1 cellular context compared by ENCODE assay signal in the genomic region with DNA sequence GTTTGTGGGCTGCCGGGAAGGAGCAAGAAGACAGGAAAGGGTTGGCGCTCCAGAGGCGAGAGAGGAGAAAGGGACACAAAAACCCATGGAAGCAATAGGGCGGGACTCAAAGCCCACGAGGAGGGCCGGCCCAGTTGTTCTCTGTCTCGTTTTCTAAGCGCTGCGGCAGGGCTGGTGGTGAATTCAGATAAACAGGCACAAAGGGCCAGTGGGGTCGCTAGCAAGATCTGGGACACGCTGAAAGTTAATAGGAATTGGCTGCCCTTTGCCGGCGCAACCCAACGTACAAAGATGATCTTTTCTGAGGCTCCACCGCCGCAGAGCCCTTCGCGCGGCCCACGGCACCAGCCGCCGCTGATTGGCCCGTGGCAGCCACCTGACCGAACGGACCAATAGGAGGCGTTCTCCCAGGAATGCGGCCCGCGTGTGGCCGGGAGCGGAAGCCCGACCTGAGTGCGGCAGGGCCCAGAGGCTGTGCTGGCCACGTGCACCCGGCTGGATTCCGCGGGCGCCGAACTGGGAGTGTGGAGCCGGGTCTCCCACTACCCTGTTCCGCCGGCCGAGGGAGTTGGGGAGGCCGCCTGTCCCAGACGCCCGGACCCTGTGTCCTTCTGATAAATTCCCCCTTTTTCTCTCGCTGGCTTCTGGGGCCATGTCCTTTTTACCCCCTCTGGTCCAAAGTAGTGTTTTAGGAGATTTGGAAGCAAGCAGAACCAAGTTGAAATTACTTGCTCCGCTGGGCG.
TF ChIP-seq lines count a peak whose summit lies in the region.

No MANE protein-coding gene starts in this region.

TF ChIP-seq in K562, 482 proteins besides CTCF, POLR2A, EP300 and RAD21 (continued from another document and continues in another):
- TF ChIP-seq, protein P1, sequence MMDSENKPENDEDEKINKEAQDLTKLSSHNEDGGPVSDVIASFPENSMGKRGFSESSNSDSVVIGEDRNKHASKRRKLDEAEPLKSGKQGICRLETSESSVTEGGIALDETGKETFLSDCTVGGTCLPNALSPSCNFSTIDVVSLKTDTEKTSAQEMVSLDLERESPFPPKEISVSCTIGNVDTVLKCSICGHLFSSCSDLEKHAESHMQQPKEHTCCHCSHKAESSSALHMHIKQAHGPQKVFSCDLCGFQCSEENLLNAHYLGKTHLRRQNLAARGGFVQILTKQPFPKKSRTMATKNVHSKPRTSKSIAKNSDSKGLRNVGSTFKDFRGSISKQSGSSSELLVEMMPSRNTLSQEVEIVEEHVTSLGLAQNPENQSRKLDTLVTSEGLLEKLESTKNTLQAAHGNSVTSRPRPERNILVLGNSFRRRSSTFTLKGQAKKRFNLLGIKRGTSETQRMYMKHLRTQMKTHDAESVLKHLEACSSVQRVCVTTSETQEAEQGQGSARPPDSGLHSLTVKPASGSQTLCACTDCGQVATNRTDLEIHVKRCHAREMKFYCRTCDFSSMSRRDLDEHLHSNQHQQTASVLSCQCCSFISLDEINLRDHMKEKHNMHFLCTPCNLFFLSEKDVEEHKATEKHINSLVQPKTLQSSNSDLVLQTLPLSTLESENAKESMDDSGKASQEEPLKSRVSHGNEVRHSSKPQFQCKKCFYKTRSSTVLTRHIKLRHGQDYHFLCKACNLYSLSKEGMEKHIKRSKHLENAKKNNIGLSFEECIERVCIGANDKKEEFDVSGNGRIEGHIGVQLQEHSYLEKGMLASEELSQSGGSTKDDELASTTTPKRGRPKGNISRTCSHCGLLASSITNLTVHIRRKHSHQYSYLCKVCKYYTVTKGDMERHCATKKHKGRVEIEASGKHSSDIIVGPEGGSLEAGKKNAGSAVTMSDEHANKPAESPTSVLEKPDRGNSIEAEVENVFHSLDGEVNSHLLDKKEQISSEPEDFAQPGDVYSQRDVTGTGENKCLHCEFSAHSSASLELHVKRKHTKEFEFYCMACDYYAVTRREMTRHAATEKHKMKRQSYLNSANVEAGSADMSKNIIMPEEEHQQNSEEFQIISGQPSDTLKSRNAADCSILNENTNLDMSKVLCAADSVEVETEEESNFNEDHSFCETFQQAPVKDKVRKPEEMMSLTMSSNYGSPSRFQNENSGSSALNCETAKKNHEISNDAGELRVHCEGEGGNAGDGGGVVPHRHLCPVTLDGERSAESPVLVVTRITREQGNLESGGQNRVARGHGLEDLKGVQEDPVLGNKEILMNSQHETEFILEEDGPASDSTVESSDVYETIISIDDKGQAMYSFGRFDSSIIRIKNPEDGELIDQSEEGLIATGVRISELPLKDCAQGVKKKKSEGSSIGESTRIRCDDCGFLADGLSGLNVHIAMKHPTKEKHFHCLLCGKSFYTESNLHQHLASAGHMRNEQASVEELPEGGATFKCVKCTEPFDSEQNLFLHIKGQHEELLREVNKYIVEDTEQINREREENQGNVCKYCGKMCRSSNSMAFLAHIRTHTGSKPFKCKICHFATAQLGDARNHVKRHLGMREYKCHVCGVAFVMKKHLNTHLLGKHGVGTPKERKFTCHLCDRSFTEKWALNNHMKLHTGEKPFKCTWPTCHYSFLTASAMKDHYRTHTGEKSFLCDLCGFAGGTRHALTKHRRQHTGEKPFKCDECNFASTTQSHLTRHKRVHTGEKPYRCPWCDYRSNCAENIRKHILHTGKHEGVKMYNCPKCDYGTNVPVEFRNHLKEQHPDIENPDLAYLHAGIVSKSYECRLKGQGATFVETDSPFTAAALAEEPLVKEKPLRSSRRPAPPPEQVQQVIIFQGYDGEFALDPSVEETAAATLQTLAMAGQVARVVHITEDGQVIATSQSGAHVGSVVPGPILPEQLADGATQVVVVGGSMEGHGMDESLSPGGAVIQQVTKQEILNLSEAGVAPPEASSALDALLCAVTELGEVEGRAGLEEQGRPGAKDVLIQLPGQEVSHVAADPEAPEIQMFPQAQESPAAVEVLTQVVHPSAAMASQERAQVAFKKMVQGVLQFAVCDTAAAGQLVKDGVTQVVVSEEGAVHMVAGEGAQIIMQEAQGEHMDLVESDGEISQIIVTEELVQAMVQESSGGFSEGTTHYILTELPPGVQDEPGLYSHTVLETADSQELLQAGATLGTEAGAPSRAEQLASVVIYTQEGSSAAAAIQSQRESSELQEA (IDR thresholded peaks at IDR 0.05; ENCODE audit: low read depth) = no peak
- TF ChIP-seq, protein P2, sequence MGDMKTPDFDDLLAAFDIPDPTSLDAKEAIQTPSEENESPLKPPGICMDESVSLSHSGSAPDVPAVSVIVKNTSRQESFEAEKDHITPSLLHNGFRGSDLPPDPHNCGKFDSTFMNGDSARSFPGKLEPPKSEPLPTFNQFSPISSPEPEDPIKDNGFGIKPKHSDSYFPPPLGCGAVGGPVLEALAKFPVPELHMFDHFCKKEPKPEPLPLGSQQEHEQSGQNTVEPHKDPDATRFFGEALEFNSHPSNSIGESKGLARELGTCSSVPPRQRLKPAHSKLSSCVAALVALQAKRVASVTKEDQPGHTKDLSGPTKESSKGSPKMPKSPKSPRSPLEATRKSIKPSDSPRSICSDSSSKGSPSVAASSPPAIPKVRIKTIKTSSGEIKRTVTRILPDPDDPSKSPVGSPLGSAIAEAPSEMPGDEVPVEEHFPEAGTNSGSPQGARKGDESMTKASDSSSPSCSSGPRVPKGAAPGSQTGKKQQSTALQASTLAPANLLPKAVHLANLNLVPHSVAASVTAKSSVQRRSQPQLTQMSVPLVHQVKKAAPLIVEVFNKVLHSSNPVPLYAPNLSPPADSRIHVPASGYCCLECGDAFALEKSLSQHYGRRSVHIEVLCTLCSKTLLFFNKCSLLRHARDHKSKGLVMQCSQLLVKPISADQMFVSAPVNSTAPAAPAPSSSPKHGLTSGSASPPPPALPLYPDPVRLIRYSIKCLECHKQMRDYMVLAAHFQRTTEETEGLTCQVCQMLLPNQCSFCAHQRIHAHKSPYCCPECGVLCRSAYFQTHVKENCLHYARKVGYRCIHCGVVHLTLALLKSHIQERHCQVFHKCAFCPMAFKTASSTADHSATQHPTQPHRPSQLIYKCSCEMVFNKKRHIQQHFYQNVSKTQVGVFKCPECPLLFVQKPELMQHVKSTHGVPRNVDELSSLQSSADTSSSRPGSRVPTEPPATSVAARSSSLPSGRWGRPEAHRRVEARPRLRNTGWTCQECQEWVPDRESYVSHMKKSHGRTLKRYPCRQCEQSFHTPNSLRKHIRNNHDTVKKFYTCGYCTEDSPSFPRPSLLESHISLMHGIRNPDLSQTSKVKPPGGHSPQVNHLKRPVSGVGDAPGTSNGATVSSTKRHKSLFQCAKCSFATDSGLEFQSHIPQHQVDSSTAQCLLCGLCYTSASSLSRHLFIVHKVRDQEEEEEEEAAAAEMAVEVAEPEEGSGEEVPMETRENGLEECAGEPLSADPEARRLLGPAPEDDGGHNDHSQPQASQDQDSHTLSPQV (IDR thresholded peaks at IDR 0.05) = peak; percentile 99
- TF ChIP-seq ZKSCAN8 (CRISPR knock-in tag; IDR thresholded peaks at IDR 0.05) (no peak), RHOXF2B (CRISPR knock-in tag; conservative IDR thresholded peaks at IDR 0.05) (no peak), ZNF232 (CRISPR knock-in tag; IDR thresholded peaks at IDR 0.05) (peak; percentile 99), POLR3G (IDR thresholded peaks at IDR 0.05; ENCODE audit: extremely low read depth, insufficient read length, insufficient replicate concordance) (no peak), SIX5 (IDR thresholded peaks at IDR 0.05; ENCODE audit: borderline replicate concordance in 1 of 2, insufficient read depth in 1 of 2, low read depth in 1 of 2, low read length in 2 of 2) (no peak), ZNF224 (CRISPR knock-in tag; IDR thresholded peaks at IDR 0.05) (peak; percentile 97), SMAD1 (IDR thresholded peaks at IDR 0.05; ENCODE audit: low read depth, low read length, partially characterized antibody) (no peak), FOSL1 (tag; conservative IDR thresholded peaks at IDR 0.05) (no peak; the same call in 1 of the 2 replicates), TCFL5 (CRISPR knock-in tag; conservative IDR thresholded peaks at IDR 0.05) (no peak), BHLHE40 (IDR thresholded peaks at IDR 0.05; ENCODE audit: low read length) (peak; percentile 74), ZNF507 (tag; conservative IDR thresholded peaks at IDR 0.05) (no peak), TEAD2 (tag; IDR thresholded peaks at IDR 0.05) (peak; percentile 90), SRSF7 (optimal IDR thresholded peaks at IDR 0.05; ENCODE audit: low read depth, low read length) (no peak), ZNF699 (CRISPR knock-in tag; IDR thresholded peaks at IDR 0.05; ENCODE audit: insufficient replicate concordance) (no peak), MAFG (tag; conservative IDR thresholded peaks at IDR 0.05) (no peak), PTRF (tag; IDR thresholded peaks at IDR 0.05) (no peak), PHF20 (IDR thresholded peaks at IDR 0.05; ENCODE audit: partially characterized antibody) (peak; percentile 70), GATAD2A (IDR thresholded peaks at IDR 0.05) (no peak), ZFX (CRISPR knock-in tag; IDR thresholded peaks at IDR 0.05) (peak; percentile 99), ADNP (tag; IDR thresholded peaks at IDR 0.05) (no peak), SPI1 (IDR thresholded peaks at IDR 0.05; ENCODE audit: borderline replicate concordance, low read depth, low read length) (peak; percentile 23; the same call in 1 of the 2 replicates), DNMT1 (IDR thresholded peaks at IDR 0.05) (no peak), STAT5A (IDR thresholded peaks at IDR 0.05; ENCODE audit: borderline replicate concordance, low read length) (no peak)
- TF ChIP-seq, protein P3, sequence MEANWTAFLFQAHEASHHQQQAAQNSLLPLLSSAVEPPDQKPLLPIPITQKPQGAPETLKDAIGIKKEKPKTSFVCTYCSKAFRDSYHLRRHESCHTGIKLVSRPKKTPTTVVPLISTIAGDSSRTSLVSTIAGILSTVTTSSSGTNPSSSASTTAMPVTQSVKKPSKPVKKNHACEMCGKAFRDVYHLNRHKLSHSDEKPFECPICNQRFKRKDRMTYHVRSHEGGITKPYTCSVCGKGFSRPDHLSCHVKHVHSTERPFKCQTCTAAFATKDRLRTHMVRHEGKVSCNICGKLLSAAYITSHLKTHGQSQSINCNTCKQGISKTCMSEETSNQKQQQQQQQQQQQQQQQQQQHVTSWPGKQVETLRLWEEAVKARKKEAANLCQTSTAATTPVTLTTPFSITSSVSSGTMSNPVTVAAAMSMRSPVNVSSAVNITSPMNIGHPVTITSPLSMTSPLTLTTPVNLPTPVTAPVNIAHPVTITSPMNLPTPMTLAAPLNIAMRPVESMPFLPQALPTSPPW (CRISPR knock-in tag; IDR thresholded peaks at IDR 0.05) = peak; percentile 21; the same call in 1 of the 2 replicates
- TF ChIP-seq, protein P4, sequence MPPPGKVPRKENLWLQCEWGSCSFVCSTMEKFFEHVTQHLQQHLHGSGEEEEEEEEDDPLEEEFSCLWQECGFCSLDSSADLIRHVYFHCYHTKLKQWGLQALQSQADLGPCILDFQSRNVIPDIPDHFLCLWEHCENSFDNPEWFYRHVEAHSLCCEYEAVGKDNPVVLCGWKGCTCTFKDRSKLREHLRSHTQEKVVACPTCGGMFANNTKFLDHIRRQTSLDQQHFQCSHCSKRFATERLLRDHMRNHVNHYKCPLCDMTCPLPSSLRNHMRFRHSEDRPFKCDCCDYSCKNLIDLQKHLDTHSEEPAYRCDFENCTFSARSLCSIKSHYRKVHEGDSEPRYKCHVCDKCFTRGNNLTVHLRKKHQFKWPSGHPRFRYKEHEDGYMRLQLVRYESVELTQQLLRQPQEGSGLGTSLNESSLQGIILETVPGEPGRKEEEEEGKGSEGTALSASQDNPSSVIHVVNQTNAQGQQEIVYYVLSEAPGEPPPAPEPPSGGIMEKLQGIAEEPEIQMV (tag; conservative IDR thresholded peaks at IDR 0.05; ENCODE audit: low read depth) = 0 out of 2 replicates have a peak, but pooled peaks have one; percentile 21
- TF ChIP-seq, protein P5, sequence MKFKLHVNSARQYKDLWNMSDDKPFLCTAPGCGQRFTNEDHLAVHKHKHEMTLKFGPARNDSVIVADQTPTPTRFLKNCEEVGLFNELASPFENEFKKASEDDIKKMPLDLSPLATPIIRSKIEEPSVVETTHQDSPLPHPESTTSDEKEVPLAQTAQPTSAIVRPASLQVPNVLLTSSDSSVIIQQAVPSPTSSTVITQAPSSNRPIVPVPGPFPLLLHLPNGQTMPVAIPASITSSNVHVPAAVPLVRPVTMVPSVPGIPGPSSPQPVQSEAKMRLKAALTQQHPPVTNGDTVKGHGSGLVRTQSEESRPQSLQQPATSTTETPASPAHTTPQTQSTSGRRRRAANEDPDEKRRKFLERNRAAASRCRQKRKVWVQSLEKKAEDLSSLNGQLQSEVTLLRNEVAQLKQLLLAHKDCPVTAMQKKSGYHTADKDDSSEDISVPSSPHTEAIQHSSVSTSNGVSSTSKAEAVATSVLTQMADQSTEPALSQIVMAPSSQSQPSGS (CRISPR knock-in tag; IDR thresholded peaks at IDR 0.05) = peak; percentile 85; the same call in 1 of the 2 replicates
- TF ChIP-seq, protein P6, sequence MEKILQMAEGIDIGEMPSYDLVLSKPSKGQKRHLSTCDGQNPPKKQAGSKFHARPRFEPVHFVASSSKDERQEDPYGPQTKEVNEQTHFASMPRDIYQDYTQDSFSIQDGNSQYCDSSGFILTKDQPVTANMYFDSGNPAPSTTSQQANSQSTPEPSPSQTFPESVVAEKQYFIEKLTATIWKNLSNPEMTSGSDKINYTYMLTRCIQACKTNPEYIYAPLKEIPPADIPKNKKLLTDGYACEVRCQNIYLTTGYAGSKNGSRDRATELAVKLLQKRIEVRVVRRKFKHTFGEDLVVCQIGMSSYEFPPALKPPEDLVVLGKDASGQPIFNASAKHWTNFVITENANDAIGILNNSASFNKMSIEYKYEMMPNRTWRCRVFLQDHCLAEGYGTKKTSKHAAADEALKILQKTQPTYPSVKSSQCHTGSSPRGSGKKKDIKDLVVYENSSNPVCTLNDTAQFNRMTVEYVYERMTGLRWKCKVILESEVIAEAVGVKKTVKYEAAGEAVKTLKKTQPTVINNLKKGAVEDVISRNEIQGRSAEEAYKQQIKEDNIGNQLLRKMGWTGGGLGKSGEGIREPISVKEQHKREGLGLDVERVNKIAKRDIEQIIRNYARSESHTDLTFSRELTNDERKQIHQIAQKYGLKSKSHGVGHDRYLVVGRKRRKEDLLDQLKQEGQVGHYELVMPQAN (IDR thresholded peaks at IDR 0.05; ENCODE audit: borderline replicate concordance) = no peak; the same call in 1 of the 2 replicates
